17 cellular contexts compared by ENCODE assay signal in the genomic region with DNA sequence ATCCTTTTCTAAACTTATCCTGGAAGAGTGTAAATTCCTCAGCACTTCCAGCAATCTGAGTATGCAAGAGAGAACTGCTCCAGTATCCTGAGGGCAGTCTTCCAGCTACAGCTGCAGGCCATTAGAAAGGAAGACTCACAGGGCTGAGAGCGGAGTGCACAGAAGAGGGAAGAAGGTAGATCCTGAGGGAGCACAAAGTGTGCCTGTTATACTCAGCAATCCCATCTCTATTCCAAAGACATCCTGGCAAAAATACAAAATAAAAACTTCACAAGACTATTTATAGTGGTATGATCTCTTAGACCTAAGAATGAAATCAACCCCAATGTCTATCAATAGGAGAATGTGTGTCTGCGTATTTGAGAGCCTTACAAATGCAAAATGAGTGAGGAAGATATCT.
A peak's percentile ranks its signal among the peaks of the same experiment; 100 is the strongest.
DNase-seq lines count a peak whose midpoint lies in the region; ATAC-seq and TF ChIP-seq lines count a peak whose summit lies in the region.
"Had no signal": no experiment of that assay in that cellular context is flagged by ENCODE, and none has a peak within 500 bp of the region (broad histone marks: within the 10 kb centered on the region; RNA-seq: fewer than 3 reads in every experiment).

No MANE protein-coding gene starts in this region.

- H3K4me1 ChIP-seq in OCI-LY3 (ENCODE audit: low read length): peaks cover 11% of the 10 kb centered on the region
- H3K4me1 ChIP-seq in neuronal stem cell (ENCODE audit: control insufficient read depth in 2 of 2, insufficient read depth in 1 of 2, low read depth in 1 of 2, low read length in 2 of 2): peaks cover 0 to 2% of the 10 kb centered on the region in 2 donors

- no peaks in the 10 kb centered on the region for H3K36me3 Mint-ChIP-seq in activated T-cell treated with anti-CD3 and anti-CD28 coated beads, Interleukin-2, amount 50 U/mL, for 4 hours (ENCODE audit: insufficient read depth)

- no peaks in the 10 kb centered on the region for H3K79me1 ChIP-seq in neuronal stem cell (ENCODE audit: low read depth, low read length)

- H3K9ac ChIP-seq in OCI-LY3 (ENCODE audit: low read length) (no peak overlapping the region), neuronal stem cell (ENCODE audit: low read depth, low read length, poor library complexity) (no peak overlapping the region)

- H3K27ac ChIP-seq in OCI-LY3 (ENCODE audit: low read length) (no peak overlapping the region), neuronal stem cell (replicated peaks; ENCODE audit: low read length) (no peak overlapping the region)
- H3K27ac ChIP-seq: HL-60 had no signal

- 0 out of 2 replicates have a peak overlapping the region, but pooled peaks have one; percentile 8 for H2AFZ ChIP-seq in OCI-LY3 (ENCODE audit: low read depth, low read length)
- peak overlapping the region; percentile 3 for H2AFZ ChIP-seq in neuronal stem cell (ENCODE audit: low read length)

- no peak overlapping the region for H2BK5ac ChIP-seq in neuronal stem cell (ENCODE audit: low read length)

- no peak overlapping the region for H3K4me3 Mint-ChIP-seq in activated T-cell treated with anti-CD3 and anti-CD28 coated beads, Interleukin-2, amount 50 U/mL, for 4 hours
- H3K4me3 Mint-ChIP-seq: B cell; CD4-positive, alpha-beta T cell had no signal

- H2BK12ac ChIP-seq in neuronal stem cell (ENCODE audit: low read length): no peak overlapping the region

- H3K27me3 ChIP-seq in OCI-LY3 (ENCODE audit: low read depth, low read length) (no peaks in the 10 kb centered on the region), neuronal stem cell (ENCODE audit: control insufficient read depth in 3 of 3, insufficient read depth in 3 of 3, low read depth in 1 of 3, low read length in 3 of 3) (no peaks in the 10 kb centered on the region)

- H3K14ac ChIP-seq in neuronal stem cell (ENCODE audit: low read length): no peak overlapping the region

- no peaks in the 10 kb centered on the region for H3K79me2 ChIP-seq in OCI-LY3 (ENCODE audit: low read length)

- H3K4me1 Mint-ChIP-seq in activated T-cell treated with anti-CD3 and anti-CD28 coated beads, Interleukin-2, amount 50 U/mL, for 4 hours (ENCODE audit: low read depth): no peaks in the 10 kb centered on the region
- H3K4me1 Mint-ChIP-seq: B cell had no signal

- no peak overlapping the region for H3K23ac ChIP-seq in neuronal stem cell (ENCODE audit: low read depth, low read length, poor library complexity)

- no peaks in the 10 kb centered on the region for H3K27me3 Mint-ChIP-seq in activated T-cell treated with anti-CD3 and anti-CD28 coated beads, Interleukin-2, amount 50 U/mL, for 4 hours (ENCODE audit: low read depth)
- H3K27me3 Mint-ChIP-seq: B cell; CD4-positive, alpha-beta T cell had no signal

- WGBS in neuronal stem cell (ENCODE audit: extremely low coverage in 2 of 2, insufficient read length in 2 of 2, insufficient replicate concordance in 1 of 2), 2 donors: no CpG with 5 or more reads among the region's 2 CpGs

- no peak overlapping the region for H3K18ac ChIP-seq in neuronal stem cell (ENCODE audit: low read length)

- no peak overlapping the region for H3K4ac ChIP-seq in neuronal stem cell (ENCODE audit: low read length)

- H3K9me3 Mint-ChIP-seq in activated T-cell treated with anti-CD3 and anti-CD28 coated beads, Interleukin-2, amount 50 U/mL, for 4 hours: peaks cover 4% of the 10 kb centered on the region

- DNase-seq in EH (ENCODE audit: low read depth): peak; percentile 8
- DNase-seq in fibroblast of the aortic adventitia (ENCODE audit: low read depth): peak; percentile 48
- no peak for DNase-seq in neuronal stem cell (ENCODE audit: low spot score)
- no peak for DNase-seq in HK-2 (ENCODE audit: unreplicated experiment)
- no peak for DNase-seq in activated T-cell treated with anti-CD3 and anti-CD28 coated beads, Interleukin-2, amount 50 U/mL, for 4 hours
- DNase-seq in dermis blood vessel endothelial cell: no peak
- DNase-seq: CD4-positive, alpha-beta T cell; DMS79 treated with DMSO at 0.1 percent for 48 hours; HCEC 1CT; NCI-H1048; NCI-H345; NCI-H69; NK-92 treated with Interleukin-12 subunit alpha and Interleukin-12 subunit beta, amount 100 ng/mL, for 24 hours had no signal

- H4K91ac ChIP-seq in neuronal stem cell (ENCODE audit: low read depth, low read length, poor library complexity): no peak overlapping the region

- no peak overlapping the region for H2AK5ac ChIP-seq in neuronal stem cell (ENCODE audit: low read depth, low read length)

- TF ChIP-seq CTCF in OCI-LY3 (IDR thresholded peaks at IDR 0.05; ENCODE audit: low read depth, low read length) (no peak), fibroblast of the aortic adventitia (IDR thresholded peaks at IDR 0.05; ENCODE audit: insufficient read depth, low read length) (no peak)

- no peak overlapping the region for H3K4me2 ChIP-seq in OCI-LY3 (ENCODE audit: low read length)
- H3K4me2 ChIP-seq in neuronal stem cell (ENCODE audit: insufficient read depth, low read length, poor library complexity, severe bottlenecking): no peak overlapping the region

- no peak overlapping the region for H2BK15ac ChIP-seq in neuronal stem cell (ENCODE audit: low read length)

- no peak overlapping the region for H3K4me3 ChIP-seq in OCI-LY3 (ENCODE audit: low read length)
- H3K4me3 ChIP-seq in fibroblast of the aortic adventitia (ENCODE audit: low read depth, low read length): no peak overlapping the region
- H3K4me3 ChIP-seq in neuronal stem cell (ENCODE audit: low read length in 2 of 2): no peak overlapping the region

- no peak for ATAC-seq in activated T-cell treated with anti-CD3 and anti-CD28 coated beads, Interleukin-2, amount 50 U/mL, for 4 hours
- ATAC-seq in GM19035 (IDR thresholded peaks at IDR 0.05; ENCODE audit: unreplicated experiment): no peak

- no peak overlapping the region for H2BK120ac ChIP-seq in neuronal stem cell (ENCODE audit: low read depth, low read length)

- no peaks in the 10 kb centered on the region for H4K20me1 ChIP-seq in OCI-LY3 (ENCODE audit: insufficient read depth, low read length)

- H4K8ac ChIP-seq in neuronal stem cell (ENCODE audit: low read depth, low read length): no peak overlapping the region

- H3K36me3 ChIP-seq in OCI-LY3 (replicated peaks; ENCODE audit: low read depth, low read length): no peaks in the 10 kb centered on the region
- no peaks in the 10 kb centered on the region for H3K36me3 ChIP-seq in neuronal stem cell (replicated peaks in 1 of 2; ENCODE audit: control insufficient read depth in 2 of 2, insufficient read depth in 2 of 2, low read length in 2 of 2)

- no peaks in the 10 kb centered on the region for H3K9me3 ChIP-seq in OCI-LY3 (ENCODE audit: insufficient read depth, low read length)
- H3K9me3 ChIP-seq in neuronal stem cell (replicated peaks in 1 of 2; ENCODE audit: control insufficient read depth in 2 of 2, insufficient read depth in 1 of 2, low read depth in 1 of 2, low read length in 2 of 2): no peaks in the 10 kb centered on the region

Comparison
In these comparisons a context has a peak if more than half of its experiments do, and no peak if none do; other contexts are left out.
1. DNase-seq: peak in EH (single experiment) and fibroblast of the aortic adventitia (single experiment); none in neuronal stem cell (single experiment), HK-2 (single experiment), activated T-cell treated with anti-CD3 and anti-CD28 coated beads, Interleukin-2, amount 50 U/mL, for 4 hours (single experiment) and dermis blood vessel endothelial cell (single experiment).